ENCODE assay signal across 4 cellular contexts in the genomic region with DNA sequence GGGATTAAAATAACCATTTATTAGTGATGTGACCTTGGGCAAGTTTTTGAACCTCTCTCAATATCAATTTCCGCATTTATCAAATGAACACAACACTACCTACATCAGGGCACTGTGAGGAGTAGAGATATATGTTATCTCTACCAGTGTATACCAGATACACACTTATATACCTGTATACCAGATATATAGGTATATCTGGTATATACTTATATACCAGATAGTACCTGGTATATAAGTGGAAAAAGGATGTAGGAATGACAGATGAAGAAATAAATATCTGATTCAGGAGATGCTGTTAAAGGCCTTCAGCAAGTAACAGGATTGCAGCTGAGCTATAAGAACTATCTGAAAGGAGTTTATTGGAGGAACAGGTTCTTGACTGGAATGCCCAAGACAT.
"Had no signal": no experiment of that assay in that cellular context is flagged by ENCODE, and none has a peak within 500 bp of the region (broad histone marks: within the 10 kb centered on the region; RNA-seq: fewer than 3 reads in every experiment).

No MANE protein-coding gene starts in this region.

- H3K27ac ChIP-seq: HL-60, KMS-11 had no signal

- H3K4me3 ChIP-seq: K562 had no signal

- ATAC-seq: HepG2, K562 had no signal
